In the genomic region with DNA sequence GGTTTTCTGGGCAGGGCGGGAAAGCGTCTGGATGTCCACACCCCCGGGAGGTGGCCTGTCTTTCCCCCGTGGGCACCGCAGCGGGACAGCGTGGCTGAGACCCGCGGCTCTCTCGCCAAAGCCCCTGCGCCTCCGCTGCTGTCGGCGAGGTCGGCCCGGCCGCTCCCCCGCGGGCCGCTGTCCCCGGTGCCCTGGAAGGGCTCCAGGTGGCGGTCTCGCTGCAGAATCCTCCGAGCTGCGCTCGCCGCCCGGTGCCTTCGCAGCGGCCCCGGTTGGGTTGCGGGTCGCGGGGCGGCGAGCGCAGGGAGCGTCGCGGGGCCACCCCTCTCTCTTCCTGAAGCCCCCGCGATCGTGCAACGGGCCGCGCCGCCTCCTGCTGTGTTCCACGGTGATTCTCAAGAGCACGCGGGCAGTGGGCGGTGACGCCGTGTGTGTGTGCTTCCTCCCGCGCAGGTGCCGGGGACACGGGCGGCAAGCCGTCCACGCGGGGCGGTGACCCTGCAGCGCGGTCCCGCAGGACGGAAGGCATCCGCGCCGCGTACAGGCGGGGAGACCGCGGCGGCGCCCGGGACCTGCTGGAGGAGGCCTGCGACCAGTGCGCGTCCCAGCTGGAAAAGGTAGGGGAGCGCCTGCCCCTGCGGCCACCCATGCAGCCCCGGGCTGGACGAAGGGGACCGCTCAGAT, we compare ENCODE assay signal across 10 cellular contexts. TPM values are rescaled to one million over a fixed set of nuclear protein-coding genes. Genes with fewer than 3 reads are reported as not detected.
DNase-seq lines count a peak whose midpoint lies in the region; ATAC-seq and TF ChIP-seq lines count a peak whose summit lies in the region.
"Had no signal": no experiment of that assay in that cellular context is flagged by ENCODE, and none has a peak within 500 bp of the region (broad histone marks: within the 10 kb centered on the region; RNA-seq: fewer than 3 reads in every experiment).

No MANE protein-coding gene starts in this region.

- H3K27me3 ChIP-seq in GM23338 (ENCODE audit: insufficient read depth), result peaks cover 52% of the 10 kb centered on the region
- no peaks in the 10 kb centered on the region for H3K27me3 ChIP-seq in mammary epithelial cell (ENCODE audit: insufficient read depth, low read length)

- H3K4me1 ChIP-seq in GM23338 (ENCODE audit: insufficient read depth), result peaks cover 27% of the 10 kb centered on the region
- H3K4me1 ChIP-seq in mammary epithelial cell (ENCODE audit: insufficient read depth, low read length), result no peaks in the 10 kb centered on the region

- H3K79me2 ChIP-seq in GM23338 (replicated peaks; ENCODE audit: insufficient read depth) (no peaks in the 10 kb centered on the region), mammary epithelial cell (ENCODE audit: insufficient read depth, low read length) (no peaks in the 10 kb centered on the region)

- H3K36me3 ChIP-seq in GM23338 (ENCODE audit: insufficient read depth) (no peaks in the 10 kb centered on the region), mammary epithelial cell (ENCODE audit: insufficient read depth, low read length) (no peaks in the 10 kb centered on the region)

- H3K4me2 ChIP-seq in GM23338 (peak overlapping the region; percentile 88), mammary epithelial cell (ENCODE audit: insufficient read depth, low read depth, low read length) (no peak overlapping the region)

- H2AFZ ChIP-seq in GM23338 (peak overlapping the region; percentile 47; the same call in 1 of the 2 replicates), mammary epithelial cell (ENCODE audit: low read depth, low read length) (peak overlapping the region; percentile 27)

- 50% methylated on average over 42 of the region's 84 CpGs for WGBS in mammary epithelial cell (ENCODE audit: low coverage, missing lambda C conversion rate)

- H3K9ac ChIP-seq in mammary epithelial cell (ENCODE audit: insufficient read depth, low read length), result no peak overlapping the region

- no peaks in the 10 kb centered on the region for H3K36me3 Mint-ChIP-seq in GM23338 (ENCODE audit: low read depth)

- no TSS peak for BruUV-seq in mammary epithelial cell (replicated peaks; lab: Mats Ljungman, UMichigan)

- H3K27ac ChIP-seq in GM23338 (ENCODE audit: low read depth) (no peak overlapping the region), mammary epithelial cell (ENCODE audit: insufficient read depth, low read depth, low read length) (no peak overlapping the region)

- H3K9me3 Mint-ChIP-seq in GM23338, result no peaks in the 10 kb centered on the region; the same call in 2 of the 3 replicates

- H4K20me1 ChIP-seq in GM23338 (replicated peaks; ENCODE audit: insufficient read depth) (no peaks in the 10 kb centered on the region), mammary epithelial cell (ENCODE audit: insufficient read depth, low read length) (no peaks in the 10 kb centered on the region)

- H3K9me3 ChIP-seq in mammary epithelial cell (replicated peaks; ENCODE audit: insufficient read depth, low read length), result no peaks in the 10 kb centered on the region
- no peaks in the 10 kb centered on the region for H3K9me3 ChIP-seq in iPS-18c (ENCODE audit: control insufficient read depth, insufficient read depth, low read length)

- ATAC-seq in GM23338, result peak; percentile 92

- in situ Hi-C loops in mammary epithelial cell (cut with MboI; ENCODE audit: low sequenced_read_pairs in 2 of 2), result no loop called here

- intact Hi-C loops in mammary epithelial cell (cut with micrococcal nuclease), result no loop called here

- peaks cover 14% of the 10 kb centered on the region for H3K4me1 Mint-ChIP-seq in GM23338

- H3K4me3 Mint-ChIP-seq in GM23338, result peak overlapping the region; percentile 64; the same call in 2 of the 3 replicates

- dilution Hi-C loops in mammary epithelial cell (cut with HindIII; ENCODE audit: low sequenced_read_pairs), result no loop called here

- peak in 1 of 2 experiments; percentile 31; a peak in 2 of 4 replicates for TF ChIP-seq CTCF in GM23338 (conservative IDR thresholded peaks at IDR 0.05; ENCODE audit: low read depth in 2 of 2)
- TF ChIP-seq CTCF in mammary epithelial cell (conservative IDR thresholded peaks at IDR 0.05 in 1 of 2, IDR thresholded peaks at IDR 0.05 in 1 of 2; ENCODE audit: extremely low read depth in 1 of 2, insufficient read depth in 1 of 2, low read depth in 1 of 2, low read length in 2 of 2), result no peak

- CTCF ChIA-PET in mammary epithelial cell (lab: Charles Lee; ENCODE audit: low non-redundant PET), result no interaction called here

- H3K4me3 ChIP-seq in GM23338, result peak overlapping the region; percentile 64
- no peak overlapping the region for H3K4me3 ChIP-seq in mammary epithelial cell (replicated peaks in 1 of 3; ENCODE audit: insufficient read depth in 1 of 3, low read depth in 2 of 3, low read length in 3 of 3)
- H3K4me3 ChIP-seq in iPS-18c (ENCODE audit: insufficient read depth, low read depth, low read length), result peak overlapping the region; percentile 53

- DNase-seq in GM23338 (ENCODE audit: low spot score) (peak; percentile 63), mammary epithelial cell (no peak), retina (peak; percentile 82), NCI-H187 (lab: John Stamatoyannopoulos, UW) (no peak), T-helper 9 cell (no peak), DMS 273 (lab: John Stamatoyannopoulos, UW; ENCODE audit: unreplicated experiment) (no peak)
- DNase-seq in activated naive CD4-positive, alpha-beta T cell (lab: John Stamatoyannopoulos, UW), result no peak
- DNase-seq: NCI-H446, occipital lobe had no signal

- no peaks in the 10 kb centered on the region; the same call in 1 of the 2 replicates for H3K9me2 ChIP-seq in GM23338 (ENCODE audit: insufficient read depth)

- H3K27me3 Mint-ChIP-seq in GM23338 (ENCODE audit: insufficient read depth, low read depth, poor library complexity), result peaks cover 34% of the 10 kb centered on the region

- no peaks in the 10 kb centered on the region for H3F3A ChIP-seq in GM23338 (replicated peaks; ENCODE audit: low read depth)

- H3K27ac Mint-ChIP-seq in GM23338, result no peak overlapping the region

TF ChIP-seq in GM23338, 12 proteins besides CTCF, POLR2A, EP300 and RAD21 (continues in another document):
- TF ChIP-seq NANOG (IDR thresholded peaks at IDR 0.05; ENCODE audit: borderline replicate concordance), result no peak
- TF ChIP-seq POLR2AphosphoS5 (IDR thresholded peaks at IDR 0.05; ENCODE audit: low read depth), result no peak
- no peak for TF ChIP-seq STAT1 (IDR thresholded peaks at IDR 0.05; ENCODE audit: unreplicated experiment)
- no peak for TF ChIP-seq ZNF114 (CRISPR knock-in tag; IDR thresholded peaks at IDR 0.05)

RNA-seq across cellular contexts. Expression of gene LRRK1, which starts 54.3 kb away (rescaled TPM):
- total RNA-seq in GM23338 (2014; rRNA removed; shearing (Covaris generic)), result 2.6 and 4.4 TPM in 2 replicates
- polyA plus RNA-seq in GM23338 (2016; fragmentation: Nextera tagmentation; extraction: Ambion mirVana), result 4.1 and 4.5 TPM in 2 replicates
- 10 to 100 TPM; 11.8 to 24.0 TPM for total RNA-seq in mammary epithelial cell
- polyA plus RNA-seq in mammary epithelial cell, result 7.7 TPM
- 16.7 TPM for polyA minus RNA-seq in mammary epithelial cell

Comparison
In these comparisons a context has a peak if more than half of its experiments do, and no peak if none do; other contexts are left out.
1. DNase-seq: peak in GM23338 (single experiment) and retina (single experiment); none in mammary epithelial cell (single experiment), NCI-H187 (0 of 2), activated naive CD4-positive, alpha-beta T cell (0 of 4), T-helper 9 cell (single experiment) and DMS 273 (single experiment).
2. H3K4me3 ChIP-seq: peak in GM23338 (single experiment) and iPS-18c (single experiment); none in mammary epithelial cell (0 of 3).